In the genomic region with DNA sequence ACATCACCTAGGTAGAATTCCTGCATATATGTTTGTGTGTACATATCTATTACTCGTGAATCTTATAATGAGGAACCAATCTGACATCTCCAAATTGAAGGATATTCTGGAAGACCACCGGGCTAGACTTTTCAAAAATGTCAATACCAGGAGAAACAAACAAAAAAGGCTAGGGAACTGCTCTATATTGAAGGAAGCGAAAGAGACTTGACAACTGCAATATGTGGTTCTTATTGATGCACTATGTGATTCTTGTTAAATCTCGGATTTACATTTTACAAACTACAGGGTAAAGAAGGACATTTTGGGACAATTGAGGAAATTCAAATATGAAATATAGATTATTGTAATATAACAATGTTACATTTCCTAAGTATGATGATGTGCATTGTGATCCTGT, we compare ENCODE assay signal across 8 cellular contexts.
DNase-seq lines count a peak whose midpoint lies in the region; ATAC-seq and TF ChIP-seq lines count a peak whose summit lies in the region.

No MANE protein-coding gene starts in this region.

- ATAC-seq in central memory CD8-positive, alpha-beta T cell (replicated peaks; ENCODE audit: extremely low read depth, poor library complexity, severe bottlenecking): no peak
- ATAC-seq in GM18858 (IDR thresholded peaks at IDR 0.05; ENCODE audit: unreplicated experiment): no peak
- ATAC-seq in HG03039 (IDR thresholded peaks at IDR 0.05; ENCODE audit: unreplicated experiment): no peak

- H3K27ac Mint-ChIP-seq in IgD-negative memory B cell: no peak overlapping the region
- H3K27ac Mint-ChIP-seq in central memory CD8-positive, alpha-beta T cell (ENCODE audit: low read depth): no peak overlapping the region
- H3K27ac Mint-ChIP-seq in nephron: peak overlapping the region in 2 of 3 experiments; percentile 15 to 46

- H3K9me3 ChIP-seq in A673 (ENCODE audit: low read depth, low read length, poor library complexity, severe bottlenecking): no peaks in the 10 kb centered on the region

- H3K4me3 Mint-ChIP-seq in IgD-negative memory B cell (peak overlapping the region; percentile 92 to 97 (median 96)), nephron (peak overlapping the region; percentile 96 to 100 (median 99))
- H3K4me3 Mint-ChIP-seq in central memory CD8-positive, alpha-beta T cell: peak overlapping the region; percentile 83

- POLR2A ChIA-PET in A673 (lab: Charles Lee; ENCODE audit: low non-redundant PET): no interaction called here

- intact Hi-C loops in A673 (cut with micrococcal nuclease; ENCODE audit: unreplicated experiment): loop anchor here (5.0 to 10.0 kb wide), 6 partner anchors 183 to 1235 kb away; a partner anchor contains a TSS

- H3K9me3 Mint-ChIP-seq in IgD-negative memory B cell (no peaks in the 10 kb centered on the region), nephron (no peaks in the 10 kb centered on the region)
- no peaks in the 10 kb centered on the region for H3K9me3 Mint-ChIP-seq in central memory CD8-positive, alpha-beta T cell

- no peak for TF ChIP-seq CTCF in A673 (conservative IDR thresholded peaks at IDR 0.05; ENCODE audit: low read depth, low read length)
- TF ChIP-seq CTCF in nephron (IDR thresholded peaks at IDR 0.05; ENCODE audit: unreplicated experiment in 3 of 3): no peak

- H3K27me3 ChIP-seq in A673 (replicated peaks; ENCODE audit: insufficient read depth, low read depth, low read length, poor library complexity): no peaks in the 10 kb centered on the region

- H3K27me3 Mint-ChIP-seq in IgD-negative memory B cell (no peaks in the 10 kb centered on the region), nephron (ENCODE audit: low read depth) (no peaks in the 10 kb centered on the region)
- H3K27me3 Mint-ChIP-seq in central memory CD8-positive, alpha-beta T cell: no peaks in the 10 kb centered on the region

- H3K4me1 Mint-ChIP-seq in IgD-negative memory B cell: peaks cover 18 to 29% (median 19%) of the 10 kb centered on the region in 3 donors
- peaks cover 29% of the 10 kb centered on the region for H3K4me1 Mint-ChIP-seq in central memory CD8-positive, alpha-beta T cell
- peaks cover 56% of the 10 kb centered on the region for H3K4me1 Mint-ChIP-seq in nephron

- no TSS peak for BruUV-seq in A673 (replicated peaks; lab: Mats Ljungman, UMichigan)

- H3K27ac ChIP-seq in A673 (ENCODE audit: low read depth, low read length, poor library complexity, severe bottlenecking): no peak overlapping the region

- no peaks in the 10 kb centered on the region for H3K36me3 ChIP-seq in A673 (ENCODE audit: insufficient read depth, low read length, poor library complexity, severe bottlenecking)

- DNase-seq in A673 (ENCODE audit: low spot score) (no peak), T-helper 1 cell (no peak), SHP77 (lab: John Stamatoyannopoulos, UW) (no peak)
- no peak for DNase-seq in central memory CD8-positive, alpha-beta T cell (ENCODE audit: low spot score in 2 of 2)

- H3K4me1 ChIP-seq in A673 (ENCODE audit: insufficient read depth, low read length, poor library complexity, severe bottlenecking): peaks cover 4% of the 10 kb centered on the region

- H3K36me3 Mint-ChIP-seq in IgD-negative memory B cell (no peaks in the 10 kb centered on the region), nephron (ENCODE audit: low read depth) (peaks cover 6% of the 10 kb centered on the region)
- peaks cover 6% of the 10 kb centered on the region for H3K36me3 Mint-ChIP-seq in central memory CD8-positive, alpha-beta T cell (ENCODE audit: insufficient read depth)

- peak overlapping the region; percentile 66 for H3K4me3 ChIP-seq in A673 (ENCODE audit: low read depth, low read length, poor library complexity, severe bottlenecking)

- CTCF ChIA-PET in A673 (lab: Charles Lee): no interaction called here

Comparison
In these comparisons a context has a peak if more than half of its experiments do, and no peak if none do; other contexts are left out.
1. H3K27ac Mint-ChIP-seq: peak in nephron (2 of 3); none in IgD-negative memory B cell (0 of 3) and central memory CD8-positive, alpha-beta T cell (single experiment).
2. Peak in every context shown above with its lines, with median percentiles within 50 percentile points of each other: H3K4me3 Mint-ChIP-seq.